ENCODE assay signal across 8 cellular contexts in the genomic region with DNA sequence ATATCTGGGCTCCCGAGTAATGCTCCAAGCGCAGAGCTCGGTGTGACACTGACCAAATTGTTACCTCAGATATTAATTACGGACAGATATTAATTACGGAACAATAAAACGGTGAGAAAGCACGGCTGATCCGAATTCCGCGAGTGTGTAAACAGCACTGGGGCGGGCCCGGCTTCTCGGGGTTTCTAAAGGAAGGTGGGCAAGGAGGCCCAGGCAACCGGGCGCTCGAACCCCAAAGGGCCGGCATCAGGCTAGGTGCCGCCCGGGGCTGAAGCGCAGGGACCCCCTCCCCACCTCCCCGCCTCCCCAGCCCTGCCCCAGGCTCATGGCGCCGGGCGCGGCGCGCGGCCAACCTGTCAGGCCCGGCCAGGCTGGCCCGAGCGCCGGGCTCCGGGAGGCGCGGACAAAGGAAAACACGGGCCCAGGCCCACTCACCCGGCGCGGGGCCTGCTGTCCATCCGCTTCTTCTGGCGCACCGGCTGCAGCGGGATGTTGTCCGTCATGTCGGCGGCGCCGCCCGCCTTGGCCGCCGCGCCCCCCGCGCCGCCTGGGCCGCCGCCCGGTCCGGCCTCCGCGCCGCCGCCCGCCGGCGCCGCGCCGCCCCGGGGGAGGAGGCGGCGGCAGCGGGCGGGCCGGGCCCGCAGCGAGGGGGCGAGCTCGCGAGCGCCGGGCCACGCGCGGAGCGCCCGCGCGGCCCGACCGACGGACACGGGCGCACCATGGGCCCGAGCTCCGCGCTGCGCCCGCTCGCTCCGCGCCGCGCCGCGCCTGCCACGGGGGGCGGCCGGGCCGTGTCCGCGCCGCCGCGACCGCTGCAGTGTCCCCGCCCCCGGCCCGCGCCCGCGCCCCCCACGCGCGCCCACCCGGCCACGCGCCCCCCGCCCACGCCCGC. TPM values are rescaled to one million over a fixed set of nuclear protein-coding genes. Genes with fewer than 3 reads are reported as not detected.
DNase-seq lines count a peak whose midpoint lies in the region; ATAC-seq, FAIRE-seq and TF ChIP-seq lines count a peak whose summit lies in the region.

ATP9A (minus strand) TSS at position 524 of the 892 bp plus-strand sequence; CDS start at position 503, 21 bp downstream.

- H3K4me1 ChIP-seq in Peyer's patch (peaks cover 0 to 8% (median 2%) of the 10 kb centered on the region in 4 donors), endodermal cell (ENCODE audit: control insufficient read depth, insufficient read depth, low read length) (no peaks in the 10 kb centered on the region), testis (peaks cover 3% of the 10 kb centered on the region)

- peak within 1 kb of the TSS; percentile 69 for H3K9ac ChIP-seq in endodermal cell (ENCODE audit: extremely low read depth, low read length, poor library complexity, severe bottlenecking)

- no peaks in the 10 kb centered on the region for H3K27me3 ChIP-seq in Peyer's patch
- no peaks in the 10 kb centered on the region for H3K27me3 ChIP-seq in endodermal cell (ENCODE audit: control insufficient read depth, insufficient read depth, low read length, poor library complexity, severe bottlenecking)
- no peaks in the 10 kb centered on the region for H3K27me3 ChIP-seq in testis

- in situ Hi-C loops in G401 (cut with HindIII; ENCODE audit: low sequenced_read_pairs) = no loop called here

- H3K9me3 ChIP-seq in Peyer's patch (no peaks in the 10 kb centered on the region), endodermal cell (ENCODE audit: control insufficient read depth, low read length) (no peaks in the 10 kb centered on the region), testis (no peaks in the 10 kb centered on the region)

- H3K27ac Mint-ChIP-seq in endodermal cell = peak within 1 kb of the TSS; percentile 95
- H3K27ac Mint-ChIP-seq in memory B cell = no peak within 1 kb of the TSS

- H3K27ac ChIP-seq in Peyer's patch (peak within 1 kb of the TSS; percentile 60 to 90 (median 74)), endodermal cell (ENCODE audit: low read depth, low read length) (no peak within 1 kb of the TSS), testis (peak within 1 kb of the TSS; percentile 84 to 92)

- H3K4me3 ChIP-seq in Peyer's patch (peak within 1 kb of the TSS; percentile 48 to 99 (median 69)), endodermal cell (ENCODE audit: low read length) (peak within 1 kb of the TSS; percentile 87), testis (peak within 1 kb of the TSS; percentile 76 to 89)

- no peak for ATAC-seq in memory B cell (ENCODE audit: low read depth)
- no peak for ATAC-seq in GM19351 (IDR thresholded peaks at IDR 0.05; ENCODE audit: unreplicated experiment)
- no peak for ATAC-seq in GM21786 (IDR thresholded peaks at IDR 0.05; ENCODE audit: unreplicated experiment)

- peak within 1 kb of the TSS; percentile 70 for H3K4me3 Mint-ChIP-seq in endodermal cell
- H3K4me3 Mint-ChIP-seq in memory B cell = peak within 1 kb of the TSS; percentile 79

- WGBS in endodermal cell (ENCODE audit: insufficient coverage in 1 of 2, insufficient read length in 1 of 2), 2 experiments = 1 to 2% methylated on average over 12 to 115 of the region's 131 CpGs
- WGBS in testis, 2 donors = 0% methylated on average over 14 to 26 of the region's 131 CpGs

- intact Hi-C loops in testis (cut with DNase I; ENCODE audit: low total_unique reads) = no loop called here

- no peak for FAIRE-seq in GM12892 (lab: Jason Lieb, UNC)

- DNase-seq in G401 (ENCODE audit: low spot score) (peak; percentile 52), Peyer's patch (peak in 2 of 3 donors; percentile 51 to 65), endodermal cell (peak; percentile 73), memory B cell (ENCODE audit: low spot score in 2 of 2) (peak in 1 of 2 donors; percentile 9), testis (peak; percentile 31), GM12892 (ENCODE audit: insufficient read length) (no peak)

- peak in 1 of 6 experiments; percentile 1 for TF ChIP-seq CTCF in Peyer's patch (IDR thresholded peaks at IDR 0.05)
- peak; percentile 48 for TF ChIP-seq CTCF in endodermal cell (conservative IDR thresholded peaks at IDR 0.05)
- TF ChIP-seq CTCF in testis (IDR thresholded peaks at IDR 0.05) = no peak

- TF ChIP-seq POLR2A in Peyer's patch (IDR thresholded peaks at IDR 0.05) (no peak), testis (IDR thresholded peaks at IDR 0.05) (no peak), GM12892 (IDR thresholded peaks at IDR 0.05; ENCODE audit: low read depth, low read length) (no peak)

- H3K9me3 Mint-ChIP-seq in endodermal cell (no peaks in the 10 kb centered on the region), memory B cell (no peaks in the 10 kb centered on the region)

- H3K36me3 Mint-ChIP-seq in endodermal cell (ENCODE audit: low read depth) = peaks cover 24% of the 10 kb centered on the region
- peaks cover 6% of the 10 kb centered on the region for H3K36me3 Mint-ChIP-seq in memory B cell

- H3K4me1 Mint-ChIP-seq in endodermal cell (peaks cover 7% of the 10 kb centered on the region), memory B cell (peaks cover 7% of the 10 kb centered on the region)

- H3K36me3 ChIP-seq in Peyer's patch (no peaks in the 10 kb centered on the region), endodermal cell (ENCODE audit: control insufficient read depth, insufficient read depth, low read length) (peaks cover 26% of the 10 kb centered on the region), testis (ENCODE audit: low read depth, missing control alignments) (no peaks in the 10 kb centered on the region)

- no peaks in the 10 kb centered on the region for H3K27me3 Mint-ChIP-seq in endodermal cell (ENCODE audit: insufficient read depth)
- H3K27me3 Mint-ChIP-seq in memory B cell = peaks cover 14% of the 10 kb centered on the region

RNA-seq across cellular contexts. Expression of gene ATP9A, which starts in this region (rescaled TPM):
- 12.6 and 15.7 TPM in 2 replicates for total RNA-seq in G401 (2014; rRNA removed; shearing (Covaris generic))
- total RNA-seq in Peyer's patch = 10 to 100 TPM; 27.2 to 73.1 (median 48.7) TPM
- total RNA-seq in endodermal cell = 10 to 100 TPM; 26.7 to 27.9 TPM
- polyA plus RNA-seq in endodermal cell (2013, experiment 1 of 2) = 18.3 TPM
- 17.1 TPM for polyA plus RNA-seq in endodermal cell (2013, experiment 2 of 2)
- total RNA-seq in testis = 100 to 1,000 TPM in 1 of 2 donors, 10 to 100 TPM in 1; 89.3 to 128 TPM
- 46.4 TPM for polyA plus RNA-seq in testis (ENCODE audit: insufficient read depth, low read depth, low replicate concordance)
- polyA plus RNA-seq in GM12892 (2012; ENCODE audit: missing spikeins) = 0.17 TPM
